24 cellular contexts compared by ENCODE assay signal in the genomic region with DNA sequence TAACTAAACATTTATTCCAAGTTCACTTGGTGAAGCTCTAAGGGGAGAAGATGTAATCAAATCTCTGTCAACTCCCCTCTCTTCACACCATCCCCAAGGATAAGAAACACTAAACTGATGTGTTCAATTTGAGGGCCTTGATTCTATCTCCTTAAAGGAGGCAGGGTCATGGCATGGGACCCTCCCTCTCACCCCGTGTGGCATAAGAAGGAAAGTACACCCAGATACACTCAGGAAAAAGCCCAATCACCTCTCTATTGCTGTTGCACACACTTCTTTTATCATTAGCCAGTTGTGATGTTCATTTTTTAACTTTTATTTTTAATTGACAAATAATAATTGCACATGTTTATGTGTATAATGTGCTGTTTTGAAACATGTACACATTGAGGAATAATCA. TPM values are rescaled to one million over a fixed set of nuclear protein-coding genes. Genes with fewer than 3 reads are reported as not detected.
A peak's percentile ranks its signal among the peaks of the same experiment; 100 is the strongest.
DNase-seq lines count a peak whose midpoint lies in the region; ATAC-seq, FAIRE-seq and TF ChIP-seq lines count a peak whose summit lies in the region.
"Had no signal": no experiment of that assay in that cellular context is flagged by ENCODE, and none has a peak within 500 bp of the region (broad histone marks: within the 10 kb centered on the region; RNA-seq: fewer than 3 reads in every experiment).

No MANE protein-coding gene starts in this region.

- intact Hi-C loops in OCI-LY7 (cut with micrococcal nuclease; ENCODE audit: unreplicated experiment) (no loop called here), esophagus muscularis mucosa (cut with DNase I) (no loop called here)

- FAIRE-seq in A549 (lab: Jason Lieb, UNC) (no peak), GM12892 (lab: Jason Lieb, UNC) (no peak)
- FAIRE-seq: HTR-8/SVneo, urothelium cell line had no signal

- H3K9me2 ChIP-seq in OCI-LY7 (ENCODE audit: insufficient read depth, low read length), result no peaks in the 10 kb centered on the region

- H3K36me3 ChIP-seq in OCI-LY7 (ENCODE audit: insufficient read depth, low read length) (peaks cover 9% of the 10 kb centered on the region; the same call in 1 of the 2 replicates), esophagus muscularis mucosa (peaks cover 0 to 21% (median 7%) of the 10 kb centered on the region in 4 donors)

- no peak overlapping the region for H3K4me3 ChIP-seq in A549
- H3K4me3 ChIP-seq in GM12875 (ENCODE audit: low read depth, low read length), result no peak overlapping the region
- no peak overlapping the region for H3K4me3 ChIP-seq in OCI-LY7 (ENCODE audit: low read depth, low read length, poor library complexity, severe bottlenecking)
- no peak overlapping the region for H3K4me3 ChIP-seq in esophagus muscularis mucosa
- H3K4me3 ChIP-seq: BLaER1 treated with 17β-estradiol and CSF1 and Interleukin-3, amounts not matched to agents 10 nM and 100 nM; heart left ventricle had no signal

- no peak for TF ChIP-seq RAD21 in A549 (conservative IDR thresholded peaks at IDR 0.05 in 1 of 2, IDR thresholded peaks at IDR 0.05 in 1 of 2)

- no peaks in the 10 kb centered on the region for H3K79me2 ChIP-seq in OCI-LY7 (ENCODE audit: insufficient read depth, low read depth, low read length)

- H3K4me2 ChIP-seq in A549 (no peak overlapping the region), OCI-LY7 (ENCODE audit: low read length) (no peak overlapping the region)
- H3K4me2 ChIP-seq: BLaER1 treated with 17β-estradiol and CSF1 and Interleukin-3, amounts not matched to agents 10 nM and 100 nM; KMS-11 had no signal

- TF ChIP-seq EP300 in A549 (IDR thresholded peaks at IDR 0.05) (no peak), esophagus muscularis mucosa (IDR thresholded peaks at IDR 0.05) (no peak)

- TF ChIP-seq CTCF in A549 (IDR thresholded peaks at IDR 0.05) (no peak), GM12875 (IDR thresholded peaks at IDR 0.05; ENCODE audit: borderline replicate concordance, insufficient read depth, low read depth, low read length) (peak; percentile 25; the same call in 1 of the 2 replicates), OCI-LY7 (conservative IDR thresholded peaks at IDR 0.05; ENCODE audit: low read length) (peak; percentile 48), esophagus muscularis mucosa (IDR thresholded peaks at IDR 0.05) (no peak)

- 28% methylated on average over 1 of the region's 1 CpG for WGBS in A549 (ENCODE audit: missing lambda C conversion rate)
- 68% methylated on average over 1 of the region's 1 CpG for WGBS in esophagus muscularis mucosa

- no peak overlapping the region for H3K27ac ChIP-seq in A549
- H3K27ac ChIP-seq in OCI-LY7 (ENCODE audit: low read depth, low read length, poor library complexity, severe bottlenecking), result no peak overlapping the region
- no peak overlapping the region for H3K27ac ChIP-seq in esophagus muscularis mucosa (replicated peaks in 1 of 4)
- H3K27ac ChIP-seq: BLaER1 treated with 17β-estradiol and CSF1 and Interleukin-3, amounts not matched to agents 10 nM and 100 nM; heart left ventricle; KMS-11; VCaP had no signal

- POLR2A ChIA-PET in A549 (lab: Yijun Ruan, JAX), result no interaction called here
- POLR2A ChIA-PET in OCI-LY7 (lab: Charles Lee), result interaction anchor here (1.1 kb wide), 1 partner anchor 92 kb away, joined by 3 read pairs; no protein-coding TSS in a partner anchor

- no TSS peak for BruUV-seq in OCI-LY7 (replicated peaks; lab: Mats Ljungman, UMichigan)

- CTCF ChIA-PET in A549 (lab: Yijun Ruan, JAX) (interaction anchor here (0.7 kb wide), 1 partner anchor 12 kb away, joined by 4 read pairs; no protein-coding TSS in a partner anchor), OCI-LY7 (lab: Charles Lee; ENCODE audit: unreplicated experiment) (no interaction called here)

- no peaks in the 10 kb centered on the region for H3K9me3 ChIP-seq in A549
- no peaks in the 10 kb centered on the region for H3K9me3 ChIP-seq in OCI-LY7 (ENCODE audit: low read length)
- no peaks in the 10 kb centered on the region for H3K9me3 ChIP-seq in esophagus muscularis mucosa
- H3K9me3 ChIP-seq: BLaER1 treated with 17β-estradiol and CSF1 and Interleukin-3, amounts not matched to agents 10 nM and 100 nM; heart left ventricle had no signal

- no peak for TF ChIP-seq POLR2A in A549 (IDR thresholded peaks at IDR 0.05; ENCODE audit: low read length)
- TF ChIP-seq POLR2A in erythroblast (IDR thresholded peaks at IDR 0.05; ENCODE audit: low read length), result no peak
- TF ChIP-seq POLR2A in esophagus muscularis mucosa (IDR thresholded peaks at IDR 0.05; ENCODE audit: low read depth), result no peak
- no peak for TF ChIP-seq POLR2A in GM12892 (IDR thresholded peaks at IDR 0.05; ENCODE audit: low read depth, low read length)

- peak; percentile 66 to 73; a peak in 4 of 6 replicates for ATAC-seq in A549
- ATAC-seq: heart left ventricle, left colon had no signal

- no peaks in the 10 kb centered on the region for H3K27me3 ChIP-seq in esophagus muscularis mucosa
- H3K27me3 ChIP-seq: BLaER1 treated with 17β-estradiol and CSF1 and Interleukin-3, amounts not matched to agents 10 nM and 100 nM; heart left ventricle had no signal

- DNase-seq in A549 (ENCODE audit: low read depth in 1 of 2, low spot score in 1 of 2) (no peak), OCI-LY7 (ENCODE audit: low spot score) (peak; percentile 8), erythroblast (lab: John Stamatoyannopoulos, UW) (peak; percentile 7 to 9), esophagus muscularis mucosa (ENCODE audit: extremely low spot score) (no peak), GM12892 (ENCODE audit: insufficient read length) (no peak)
- no peak for DNase-seq in activated naive CD4-positive, alpha-beta T cell treated with anti-CD3 and anti-CD28 coated beads, Interleukin-2, amount 50 U/mL, for 16 hours
- no peak for DNase-seq in stimulated activated CD4-positive, alpha-beta T cell treated with anti-CD3 and anti-CD28 coated beads, Interleukin-2, amount 100 ng/mL, for 48 hours
- DNase-seq: activated CD4-positive, alpha-beta T cell treated with anti-CD3 and anti-CD28 coated beads, Interleukin-2, amount 50 U/mL, for 1 hour; anterior cingulate cortex; Calu3; caudate nucleus; EL; heart left ventricle; left colon; NCI-H1694; NCI-H2171; NCI-H510A treated with DMSO at 0.1 percent for 48 hours; nucleus accumbens had no signal

- H2AFZ ChIP-seq in OCI-LY7 (ENCODE audit: low read length), result no peak overlapping the region

- H3K4me1 ChIP-seq in A549, result no peaks in the 10 kb centered on the region
- H3K4me1 ChIP-seq in OCI-LY7 (ENCODE audit: insufficient read depth, low read length, poor library complexity, severe bottlenecking), result no peaks in the 10 kb centered on the region
- H3K4me1 ChIP-seq in esophagus muscularis mucosa, result peaks cover 7 to 47% (median 39%) of the 10 kb centered on the region in 4 donors
- H3K4me1 ChIP-seq: BLaER1 treated with 17β-estradiol and CSF1 and Interleukin-3, amounts not matched to agents 10 nM and 100 nM had no signal

- H4K20me1 ChIP-seq in OCI-LY7 (ENCODE audit: insufficient read depth, low read length), result no peaks in the 10 kb centered on the region
- H4K20me1 ChIP-seq: BLaER1 treated with 17β-estradiol and CSF1 and Interleukin-3, amounts not matched to agents 10 nM and 100 nM had no signal

TF ChIP-seq in A549, 52 proteins besides CTCF, POLR2A, EP300 and RAD21:
- TF ChIP-seq SREBF2 (IDR thresholded peaks at IDR 0.05) (no peak), FOSL2 (IDR thresholded peaks at IDR 0.05) (no peak), FOSL2 (CRISPR knock-in tag; IDR thresholded peaks at IDR 0.05) (no peak), ZFP36 (IDR thresholded peaks at IDR 0.05; ENCODE audit: borderline replicate concordance, partially characterized antibody) (no peak), RARB (CRISPR knock-in tag; IDR thresholded peaks at IDR 0.05) (no peak), E2F6 (IDR thresholded peaks at IDR 0.05; ENCODE audit: borderline replicate concordance, low read depth) (no peak), ZC3H11A (IDR thresholded peaks at IDR 0.05) (no peak), EHMT2 (IDR thresholded peaks at IDR 0.05; ENCODE audit: low read depth) (no peak), MAZ (IDR thresholded peaks at IDR 0.05; ENCODE audit: borderline replicate concordance, low read depth, low read length) (no peak)
- TF ChIP-seq, protein P1, sequence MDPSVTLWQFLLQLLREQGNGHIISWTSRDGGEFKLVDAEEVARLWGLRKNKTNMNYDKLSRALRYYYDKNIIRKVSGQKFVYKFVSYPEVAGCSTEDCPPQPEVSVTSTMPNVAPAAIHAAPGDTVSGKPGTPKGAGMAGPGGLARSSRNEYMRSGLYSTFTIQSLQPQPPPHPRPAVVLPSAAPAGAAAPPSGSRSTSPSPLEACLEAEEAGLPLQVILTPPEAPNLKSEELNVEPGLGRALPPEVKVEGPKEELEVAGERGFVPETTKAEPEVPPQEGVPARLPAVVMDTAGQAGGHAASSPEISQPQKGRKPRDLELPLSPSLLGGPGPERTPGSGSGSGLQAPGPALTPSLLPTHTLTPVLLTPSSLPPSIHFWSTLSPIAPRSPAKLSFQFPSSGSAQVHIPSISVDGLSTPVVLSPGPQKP (IDR thresholded peaks at IDR 0.05; ENCODE audit: low read depth, low read length), result no peak

RNA-seq across cellular contexts. Expression of gene WASHC3, which starts 35.1 kb away (rescaled TPM):
- 54.9 and 63.3 TPM in 2 replicates for polyA plus RNA-seq in A549 (2011; rRNA removed)
- 22.5 and 22.8 TPM in 2 replicates for polyA plus RNA-seq in A549 (2012; cell fraction: cytosol; rRNA removed)
- polyA plus RNA-seq in A549 (2012; cell fraction: nucleus; rRNA removed), result 5.9 and 6.5 TPM in 2 replicates
- polyA plus RNA-seq in A549 (2017; fragmentation: RNase III; extraction: RNeasy Plus Mini Kit Qiagen cat#74134 plus additional on column Dnase treatment), result 36.2 to 39.1 TPM (median 38.1 TPM) in 3 replicates
- polyA minus RNA-seq in A549 (2011; rRNA and poly(A)+ RNA removed), result 14.5 and 18.1 TPM in 2 replicates
- total RNA-seq in OCI-LY7 (2014; rRNA removed; shearing (Covaris generic)), result 28.4 and 29.2 TPM in 2 replicates
- total RNA-seq in OCI-LY7 (2022), result 33.3 and 34.4 TPM in 2 replicates
- 100 to 1,000 TPM in 1 of 4 donors, 10 to 100 TPM in 3; 85.7 to 101 (median 86.8) TPM for total RNA-seq in esophagus muscularis mucosa
- polyA plus RNA-seq in GM12892 (2012; ENCODE audit: missing spikeins), result 66.9 TPM

Comparison
In these comparisons a context has a peak if more than half of its experiments do, and no peak if none do; other contexts are left out.
1. DNase-seq: peak in OCI-LY7 (single experiment) and erythroblast (2 of 2); none in A549 (0 of 2), esophagus muscularis mucosa (single experiment), GM12892 (single experiment), activated naive CD4-positive, alpha-beta T cell treated with anti-CD3 and anti-CD28 coated beads, Interleukin-2, amount 50 U/mL, for 16 hours (single experiment) and stimulated activated CD4-positive, alpha-beta T cell treated with anti-CD3 and anti-CD28 coated beads, Interleukin-2, amount 100 ng/mL, for 48 hours (0 of 2).
2. CTCF ChIP-seq: peak in GM12875 (single experiment) and OCI-LY7 (single experiment); none in A549 (single experiment) and esophagus muscularis mucosa (0 of 3).